23 cellular contexts compared by ENCODE assay signal in genomic region chr18:58898427-58898826, GRCh38. TPM values are rescaled to one million over a fixed set of nuclear protein-coding genes. Genes with fewer than 3 reads are reported as not detected.
DNase-seq lines count a peak whose midpoint lies in the region; ATAC-seq and TF ChIP-seq lines count a peak whose summit lies in the region.
"Had no signal": no experiment of that assay in that cellular context is flagged by ENCODE, and none has a peak within 500 bp of the region (broad histone marks: within the 10 kb centered on the region; RNA-seq: fewer than 3 reads in every experiment).

No MANE protein-coding gene starts in this region.

- no peak overlapping the region for H3K27ac Mint-ChIP-seq in stimulated activated naive CD8-positive, alpha-beta T cell treated with anti-CD3 and anti-CD28 coated beads, Interleukin-15, amount 100 ng/mL, for 72 hours
- H3K27ac Mint-ChIP-seq in activated B cell treated with CpG ODN at 0.5 μM for 24 hours (peak overlapping the region; percentile 27), osteocyte (ENCODE audit: unreplicated experiment) (peak overlapping the region; percentile 35), T-cell (no peak overlapping the region)
- no peak overlapping the region for H3K27ac Mint-ChIP-seq in effector memory CD8-positive, alpha-beta T cell
- H3K27ac Mint-ChIP-seq: natural killer cell had no signal

- intact Hi-C loops in activated B cell treated with CpG ODN at 0.5 μM for 24 hours (cut with micrococcal nuclease): loop anchor here (5.0 kb wide), 1 partner anchor 116 kb away; no protein-coding TSS in a partner anchor

- no peak for TF ChIP-seq CTCF in activated B cell treated with CpG ODN at 0.5 μM for 24 hours (IDR thresholded peaks at IDR 0.05)
- TF ChIP-seq CTCF in osteocyte (IDR thresholded peaks at IDR 0.05): no peak

- POLR2A ChIA-PET in activated B cell treated with CpG ODN at 0.5 μM for 24 hours (lab: Charles Lee) (no interaction called here), T-cell (lab: Charles Lee) (no interaction called here)

- H3K9me3 Mint-ChIP-seq in stimulated activated naive CD8-positive, alpha-beta T cell treated with anti-CD3 and anti-CD28 coated beads, Interleukin-15, amount 100 ng/mL, for 72 hours: no peaks in the 10 kb centered on the region
- H3K9me3 Mint-ChIP-seq in activated B cell treated with CpG ODN at 0.5 μM for 24 hours (peaks cover 3% of the 10 kb centered on the region), osteocyte (ENCODE audit: unreplicated experiment) (no peaks in the 10 kb centered on the region), T-cell (no peaks in the 10 kb centered on the region)
- H3K9me3 Mint-ChIP-seq in effector memory CD8-positive, alpha-beta T cell: no peaks in the 10 kb centered on the region
- H3K9me3 Mint-ChIP-seq: natural killer cell had no signal

- H3K4me1 Mint-ChIP-seq in stimulated activated naive CD8-positive, alpha-beta T cell treated with anti-CD3 and anti-CD28 coated beads, Interleukin-15, amount 100 ng/mL, for 72 hours: peaks cover 24% of the 10 kb centered on the region
- H3K4me1 Mint-ChIP-seq in activated B cell treated with CpG ODN at 0.5 μM for 24 hours (peaks cover 80% of the 10 kb centered on the region), osteocyte (ENCODE audit: unreplicated experiment) (peaks cover 36% of the 10 kb centered on the region), T-cell (peaks cover 11 to 13% (median 12%) of the 10 kb centered on the region in 3 donors)
- H3K4me1 Mint-ChIP-seq in effector memory CD8-positive, alpha-beta T cell (ENCODE audit: low read depth in 2 of 2): peaks cover 9 to 16% of the 10 kb centered on the region in 2 donors

- H3K36me3 Mint-ChIP-seq in activated B cell treated with CpG ODN at 0.5 μM for 24 hours (ENCODE audit: low read depth) (peaks cover 38% of the 10 kb centered on the region), osteocyte (ENCODE audit: unreplicated experiment) (peaks cover 8% of the 10 kb centered on the region), T-cell (peaks cover 4% of the 10 kb centered on the region)
- peaks cover 2% of the 10 kb centered on the region for H3K36me3 Mint-ChIP-seq in effector memory CD8-positive, alpha-beta T cell (ENCODE audit: insufficient read depth)
- H3K36me3 Mint-ChIP-seq: natural killer cell had no signal

- H3K27me3 Mint-ChIP-seq in stimulated activated naive CD8-positive, alpha-beta T cell treated with anti-CD3 and anti-CD28 coated beads, Interleukin-15, amount 100 ng/mL, for 72 hours: peaks cover 59% of the 10 kb centered on the region
- H3K27me3 Mint-ChIP-seq in activated B cell treated with CpG ODN at 0.5 μM for 24 hours: no peaks in the 10 kb centered on the region
- H3K27me3 Mint-ChIP-seq in osteocyte (ENCODE audit: unreplicated experiment): no peaks in the 10 kb centered on the region
- peaks cover 8 to 12% of the 10 kb centered on the region in 2 donors for H3K27me3 Mint-ChIP-seq in T-cell
- H3K27me3 Mint-ChIP-seq in effector memory CD8-positive, alpha-beta T cell: no peaks in the 10 kb centered on the region

- ATAC-seq in stimulated activated naive CD8-positive, alpha-beta T cell treated with anti-CD3 and anti-CD28 coated beads, Interleukin-15, amount 100 ng/mL, for 72 hours: peak; percentile 40
- no peak for ATAC-seq in stimulated activated naive CD8-positive, alpha-beta T cell treated with anti-CD3 and anti-CD28 coated beads, Interleukin-15, Interleukin-2, amounts not matched to agents 100 U/mL and 50 U/mL, for 24 hours
- ATAC-seq in activated B cell treated with CpG ODN at 0.5 μM for 24 hours (ENCODE audit: low read depth): no peak
- ATAC-seq in T-cell (replicated peaks in 1 of 4): no peak
- no peak for ATAC-seq in GM19467 (IDR thresholded peaks at IDR 0.05; ENCODE audit: unreplicated experiment)
- ATAC-seq in effector memory CD8-positive, alpha-beta T cell (replicated peaks): no peak
- ATAC-seq in HG03571 (IDR thresholded peaks at IDR 0.05; ENCODE audit: unreplicated experiment): no peak
- ATAC-seq: A549, natural killer cell had no signal

- no peak overlapping the region for H3K4me3 Mint-ChIP-seq in stimulated activated naive CD8-positive, alpha-beta T cell treated with anti-CD3 and anti-CD28 coated beads, Interleukin-15, amount 100 ng/mL, for 72 hours
- H3K4me3 Mint-ChIP-seq in activated B cell treated with CpG ODN at 0.5 μM for 24 hours: no peak overlapping the region
- no peak overlapping the region for H3K4me3 Mint-ChIP-seq in osteocyte (ENCODE audit: unreplicated experiment)
- H3K4me3 Mint-ChIP-seq in T-cell: no peak overlapping the region
- no peak overlapping the region for H3K4me3 Mint-ChIP-seq in effector memory CD8-positive, alpha-beta T cell
- H3K4me3 Mint-ChIP-seq: natural killer cell had no signal

- CTCF ChIA-PET in activated B cell treated with CpG ODN at 0.5 μM for 24 hours (lab: Charles Lee) (no interaction called here), T-cell (lab: Charles Lee) (no interaction called here)

- DNase-seq in stimulated activated naive CD8-positive, alpha-beta T cell treated with anti-CD3 and anti-CD28 coated beads, Interleukin-15, amount 100 ng/mL, for 72 hours: no peak
- no peak for DNase-seq in stimulated activated naive CD8-positive, alpha-beta T cell treated with anti-CD3 and anti-CD28 coated beads, Interleukin-15, Interleukin-2, amounts not matched to agents 100 U/mL and 50 U/mL, for 24 hours
- DNase-seq in activated B cell treated with CpG ODN at 0.5 μM for 24 hours (no peak), osteocyte (ENCODE audit: extremely low spot score, unreplicated experiment) (no peak), T-cell (no peak)
- DNase-seq in effector memory CD8-positive, alpha-beta T cell: no peak
- DNase-seq: activated CD4-positive, alpha-beta T cell treated with anti-CD3 and anti-CD28 coated beads, Interleukin-2, amount 50 U/mL, for 4 hours; activated gamma-delta T cell treated with Interleukin-2 at 50 U/mL for 16 hours; BE2C; DMS79; Kasumi-1; mesenchymal stem cell; natural killer cell; NCI-H1048; NCI-H2029 treated with DMSO at 0.1 percent for 48 hours; NCI-H524 treated with DMSO at 0.1 percent for 48 hours; SHP77; small intestine; stimulated activated CD4-positive, alpha-beta T cell treated with anti-CD3 and anti-CD28 coated beads, Interleukin-4, amount 100 ng/mL, for 24 hours; uterus had no signal

RNA-seq across cellular contexts. Expression of gene ZNF532, which starts 33.8 kb away (rescaled TPM):
- total RNA-seq in activated B cell treated with CpG ODN at 0.5 μM for 24 hours: 87.4 and 106 TPM in 2 replicates
- total RNA-seq in osteocyte: 92.7 and 97.8 TPM in 2 replicates
- total RNA-seq in T-cell: 10 to 100 TPM in 1 of 5 donors, 1 to 10 TPM in 4; 5.0 to 14.2 (median 7.8) TPM

Comparison
In these comparisons a context has a peak if more than half of its experiments do, and no peak if none do; other contexts are left out.
1. H3K27ac Mint-ChIP-seq: peak in activated B cell treated with CpG ODN at 0.5 μM for 24 hours (single experiment) and osteocyte (single experiment); none in stimulated activated naive CD8-positive, alpha-beta T cell treated with anti-CD3 and anti-CD28 coated beads, Interleukin-15, amount 100 ng/mL, for 72 hours (0 of 2), T-cell (0 of 2) and effector memory CD8-positive, alpha-beta T cell (0 of 2).